In the genomic region with DNA sequence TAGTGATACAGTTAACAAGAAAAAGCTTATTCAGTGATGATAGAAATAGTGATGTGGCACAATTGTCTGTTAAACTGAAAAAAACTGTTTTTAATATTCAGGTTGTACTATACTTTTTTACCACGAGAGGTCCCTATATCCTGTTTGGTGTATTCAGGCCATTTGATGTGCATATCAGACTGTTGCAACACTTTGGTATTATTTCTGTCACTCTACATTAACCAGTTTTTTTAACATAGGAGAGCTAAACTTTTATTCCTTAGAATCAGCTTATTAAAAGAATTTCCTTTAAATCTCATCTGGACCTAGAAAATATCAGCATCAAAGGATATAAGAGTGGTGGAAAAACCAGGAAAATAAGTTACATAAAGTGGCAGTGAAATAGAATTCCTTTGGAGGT, we compare ENCODE assay signal across 1 cellular context.
TF ChIP-seq lines count a peak whose summit lies in the region.

No MANE protein-coding gene starts in this region.

TF ChIP-seq in GM23338, 12 proteins besides CTCF, POLR2A, EP300 and RAD21 (continued from another document):
- TF ChIP-seq, protein P1, sequence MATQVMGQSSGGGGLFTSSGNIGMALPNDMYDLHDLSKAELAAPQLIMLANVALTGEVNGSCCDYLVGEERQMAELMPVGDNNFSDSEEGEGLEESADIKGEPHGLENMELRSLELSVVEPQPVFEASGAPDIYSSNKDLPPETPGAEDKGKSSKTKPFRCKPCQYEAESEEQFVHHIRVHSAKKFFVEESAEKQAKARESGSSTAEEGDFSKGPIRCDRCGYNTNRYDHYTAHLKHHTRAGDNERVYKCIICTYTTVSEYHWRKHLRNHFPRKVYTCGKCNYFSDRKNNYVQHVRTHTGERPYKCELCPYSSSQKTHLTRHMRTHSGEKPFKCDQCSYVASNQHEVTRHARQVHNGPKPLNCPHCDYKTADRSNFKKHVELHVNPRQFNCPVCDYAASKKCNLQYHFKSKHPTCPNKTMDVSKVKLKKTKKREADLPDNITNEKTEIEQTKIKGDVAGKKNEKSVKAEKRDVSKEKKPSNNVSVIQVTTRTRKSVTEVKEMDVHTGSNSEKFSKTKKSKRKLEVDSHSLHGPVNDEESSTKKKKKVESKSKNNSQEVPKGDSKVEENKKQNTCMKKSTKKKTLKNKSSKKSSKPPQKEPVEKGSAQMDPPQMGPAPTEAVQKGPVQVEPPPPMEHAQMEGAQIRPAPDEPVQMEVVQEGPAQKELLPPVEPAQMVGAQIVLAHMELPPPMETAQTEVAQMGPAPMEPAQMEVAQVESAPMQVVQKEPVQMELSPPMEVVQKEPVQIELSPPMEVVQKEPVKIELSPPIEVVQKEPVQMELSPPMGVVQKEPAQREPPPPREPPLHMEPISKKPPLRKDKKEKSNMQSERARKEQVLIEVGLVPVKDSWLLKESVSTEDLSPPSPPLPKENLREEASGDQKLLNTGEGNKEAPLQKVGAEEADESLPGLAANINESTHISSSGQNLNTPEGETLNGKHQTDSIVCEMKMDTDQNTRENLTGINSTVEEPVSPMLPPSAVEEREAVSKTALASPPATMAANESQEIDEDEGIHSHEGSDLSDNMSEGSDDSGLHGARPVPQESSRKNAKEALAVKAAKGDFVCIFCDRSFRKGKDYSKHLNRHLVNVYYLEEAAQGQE (IDR thresholded peaks at IDR 0.05; ENCODE audit: unreplicated experiment): no peak
- no peak for TF ChIP-seq EZH2 (IDR thresholded peaks at IDR 0.05; ENCODE audit: low read depth, unreplicated experiment)
- TF ChIP-seq ZNF331 (CRISPR knock-in tag; IDR thresholded peaks at IDR 0.05; ENCODE audit: low read depth): no peak
- TF ChIP-seq, protein P2, sequence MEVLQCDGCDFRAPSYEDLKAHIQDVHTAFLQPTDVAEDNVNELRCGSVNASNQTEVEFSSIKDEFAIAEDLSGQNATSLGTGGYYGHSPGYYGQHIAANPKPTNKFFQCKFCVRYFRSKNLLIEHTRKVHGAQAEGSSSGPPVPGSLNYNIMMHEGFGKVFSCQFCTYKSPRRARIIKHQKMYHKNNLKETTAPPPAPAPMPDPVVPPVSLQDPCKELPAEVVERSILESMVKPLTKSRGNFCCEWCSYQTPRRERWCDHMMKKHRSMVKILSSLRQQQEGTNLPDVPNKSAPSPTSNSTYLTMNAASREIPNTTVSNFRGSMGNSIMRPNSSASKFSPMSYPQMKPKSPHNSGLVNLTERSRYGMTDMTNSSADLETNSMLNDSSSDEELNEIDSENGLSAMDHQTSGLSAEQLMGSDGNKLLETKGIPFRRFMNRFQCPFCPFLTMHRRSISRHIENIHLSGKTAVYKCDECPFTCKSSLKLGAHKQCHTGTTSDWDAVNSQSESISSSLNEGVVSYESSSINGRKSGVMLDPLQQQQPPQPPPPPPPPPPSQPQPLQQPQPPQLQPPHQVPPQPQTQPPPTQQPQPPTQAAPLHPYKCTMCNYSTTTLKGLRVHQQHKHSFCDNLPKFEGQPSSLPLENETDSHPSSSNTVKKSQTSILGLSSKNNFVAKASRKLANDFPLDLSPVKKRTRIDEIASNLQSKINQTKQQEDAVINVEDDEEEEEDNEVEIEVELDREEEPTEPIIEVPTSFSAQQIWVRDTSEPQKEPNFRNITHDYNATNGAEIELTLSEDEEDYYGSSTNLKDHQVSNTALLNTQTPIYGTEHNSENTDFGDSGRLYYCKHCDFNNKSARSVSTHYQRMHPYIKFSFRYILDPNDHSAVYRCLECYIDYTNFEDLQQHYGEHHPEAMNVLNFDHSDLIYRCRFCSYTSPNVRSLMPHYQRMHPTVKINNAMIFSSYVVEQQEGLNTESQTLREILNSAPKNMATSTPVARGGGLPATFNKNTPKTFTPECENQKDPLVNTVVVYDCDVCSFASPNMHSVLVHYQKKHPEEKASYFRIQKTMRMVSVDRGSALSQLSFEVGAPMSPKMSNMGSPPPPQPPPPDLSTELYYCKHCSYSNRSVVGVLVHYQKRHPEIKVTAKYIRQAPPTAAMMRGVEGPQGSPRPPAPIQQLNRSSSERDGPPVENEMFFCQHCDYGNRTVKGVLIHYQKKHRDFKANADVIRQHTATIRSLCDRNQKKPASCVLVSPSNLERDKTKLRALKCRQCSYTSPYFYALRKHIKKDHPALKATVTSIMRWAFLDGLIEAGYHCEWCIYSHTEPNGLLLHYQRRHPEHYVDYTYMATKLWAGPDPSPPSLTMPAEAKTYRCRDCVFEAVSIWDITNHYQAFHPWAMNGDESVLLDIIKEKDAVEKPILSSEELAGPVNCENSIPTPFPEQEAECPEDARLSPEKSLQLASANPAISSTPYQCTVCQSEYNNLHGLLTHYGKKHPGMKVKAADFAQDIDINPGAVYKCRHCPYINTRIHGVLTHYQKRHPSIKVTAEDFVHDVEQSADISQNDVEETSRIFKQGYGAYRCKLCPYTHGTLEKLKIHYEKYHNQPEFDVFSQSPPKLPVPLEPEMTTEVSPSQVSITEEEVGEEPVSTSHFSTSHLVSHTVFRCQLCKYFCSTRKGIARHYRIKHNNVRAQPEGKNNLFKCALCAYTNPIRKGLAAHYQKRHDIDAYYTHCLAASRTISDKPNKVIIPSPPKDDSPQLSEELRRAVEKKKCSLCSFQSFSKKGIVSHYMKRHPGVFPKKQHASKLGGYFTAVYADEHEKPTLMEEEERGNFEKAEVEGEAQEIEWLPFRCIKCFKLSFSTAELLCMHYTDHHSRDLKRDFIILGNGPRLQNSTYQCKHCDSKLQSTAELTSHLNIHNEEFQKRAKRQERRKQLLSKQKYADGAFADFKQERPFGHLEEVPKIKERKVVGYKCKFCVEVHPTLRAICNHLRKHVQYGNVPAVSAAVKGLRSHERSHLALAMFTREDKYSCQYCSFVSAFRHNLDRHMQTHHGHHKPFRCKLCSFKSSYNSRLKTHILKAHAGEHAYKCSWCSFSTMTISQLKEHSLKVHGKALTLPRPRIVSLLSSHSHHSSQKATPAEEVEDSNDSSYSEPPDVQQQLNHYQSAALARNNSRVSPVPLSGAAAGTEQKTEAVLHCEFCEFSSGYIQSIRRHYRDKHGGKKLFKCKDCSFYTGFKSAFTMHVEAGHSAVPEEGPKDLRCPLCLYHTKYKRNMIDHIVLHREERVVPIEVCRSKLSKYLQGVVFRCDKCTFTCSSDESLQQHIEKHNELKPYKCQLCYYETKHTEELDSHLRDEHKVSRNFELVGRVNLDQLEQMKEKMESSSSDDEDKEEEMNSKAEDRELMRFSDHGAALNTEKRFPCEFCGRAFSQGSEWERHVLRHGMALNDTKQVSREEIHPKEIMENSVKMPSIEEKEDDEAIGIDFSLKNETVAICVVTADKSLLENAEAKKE (CRISPR knock-in tag; IDR thresholded peaks at IDR 0.05): no peak
- TF ChIP-seq ZNF114 (CRISPR knock-in tag; IDR thresholded peaks at IDR 0.05): no peak
- no peak for TF ChIP-seq EZH2phosphoT487 (IDR thresholded peaks at IDR 0.05; ENCODE audit: unreplicated experiment)
- TF ChIP-seq POLR2AphosphoS5 (IDR thresholded peaks at IDR 0.05; ENCODE audit: low read depth): no peak
- no peak for TF ChIP-seq NANOG (IDR thresholded peaks at IDR 0.05; ENCODE audit: borderline replicate concordance)
- TF ChIP-seq STAT1 (IDR thresholded peaks at IDR 0.05; ENCODE audit: unreplicated experiment): no peak
TF ChIP-seq in GM23338: peak in this region for 0.
